Comparison of ENCODE assay signal across 20 cellular contexts in the genomic region with DNA sequence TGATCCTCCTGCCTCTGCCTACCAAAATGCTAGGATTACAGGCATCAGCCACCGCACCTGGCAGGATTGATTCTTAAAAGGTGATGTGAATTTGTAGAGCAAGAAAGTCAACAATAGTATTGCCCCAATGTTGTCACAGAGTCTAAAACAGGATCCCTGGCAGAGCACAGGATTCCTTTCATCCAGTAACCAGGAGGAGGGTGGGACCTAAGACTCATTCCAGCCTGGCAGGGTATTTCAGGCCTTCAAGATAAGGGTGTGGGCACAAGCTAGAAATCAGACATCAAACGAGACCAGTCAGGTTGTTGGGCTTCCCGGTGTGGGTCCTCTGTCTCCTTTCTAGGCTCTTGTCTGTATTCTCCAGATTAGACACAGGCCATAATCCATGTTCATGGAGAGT.
DNase-seq lines count a peak whose midpoint lies in the region; ATAC-seq and TF ChIP-seq lines count a peak whose summit lies in the region.
"Had no signal": no experiment of that assay in that cellular context is flagged by ENCODE, and none has a peak within 500 bp of the region (broad histone marks: within the 10 kb centered on the region; RNA-seq: fewer than 3 reads in every experiment).

No MANE protein-coding gene starts in this region.

- no peaks in the 10 kb centered on the region for H3K36me3 ChIP-seq in heart left ventricle
- no peaks in the 10 kb centered on the region for H3K36me3 ChIP-seq in left ventricle myocardium inferior
- no peaks in the 10 kb centered on the region for H3K36me3 ChIP-seq in body of pancreas (replicated peaks in 1 of 2; ENCODE audit: insufficient read depth in 1 of 2, low read depth in 2 of 2)
- no peaks in the 10 kb centered on the region for H3K36me3 ChIP-seq in mucosa of descending colon (ENCODE audit: low read depth)
- H3K36me3 ChIP-seq: BLaER1 treated with 17β-estradiol and CSF1 and Interleukin-3, amounts not matched to agents 10 nM and 100 nM had no signal

- intact Hi-C loops in Right ventricle myocardium inferior (cut with DNase I): no loop called here
- intact Hi-C loops in left cardiac atrium (cut with DNase I): no loop called here
- intact Hi-C loops in heart left ventricle (cut with DNase I): no loop called here
- intact Hi-C loops in left ventricle myocardium inferior (cut with micrococcal nuclease): no loop called here
- intact Hi-C loops in body of pancreas (cut with DNase I): no loop called here
- intact Hi-C loops in mucosa of descending colon (cut with DNase I, micrococcal nuclease): no loop called here

- WGBS in heart left ventricle, 4 donors: 53 to 69% (median 58%) methylated on average over 3 of the region's 3 CpGs
- WGBS in body of pancreas, 2 donors: 33 to 39% methylated on average over 3 of the region's 3 CpGs

- in situ Hi-C loops in G401 (cut with HindIII; ENCODE audit: low sequenced_read_pairs): no loop called here

- TF ChIP-seq POLR2A in heart left ventricle (IDR thresholded peaks at IDR 0.05) (no peak), body of pancreas (IDR thresholded peaks at IDR 0.05) (no peak), GM18505 (IDR thresholded peaks at IDR 0.05; ENCODE audit: borderline replicate concordance, extremely low read depth, insufficient read depth, insufficient read length) (no peak)

- DNase-seq in Right ventricle myocardium inferior (ENCODE audit: missing footprints) (no peak), left cardiac atrium (no peak), heart left ventricle (no peak), left ventricle myocardium inferior (no peak), body of pancreas (peak in 3 of 4 donors; percentile 22 to 38 (median 30)), mucosa of descending colon (peak in 1 of 3 donors; percentile 10), G401 (ENCODE audit: low spot score) (no peak)
- DNase-seq: AML-193; Caco-2; Calu3; CD4-positive, alpha-beta T cell; CD8-positive, alpha-beta T cell; DMS79 treated with DMSO at 0.1 percent for 48 hours; GDM1 had no signal

- H3K4me3 ChIP-seq in heart left ventricle (no peak overlapping the region), left ventricle myocardium inferior (no peak overlapping the region), body of pancreas (no peak overlapping the region), mucosa of descending colon (no peak overlapping the region)
- H3K4me3 ChIP-seq: A549; BLaER1 treated with 17β-estradiol and CSF1 and Interleukin-3, amounts not matched to agents 10 nM and 100 nM; GM12878 had no signal

- H3K4me1 ChIP-seq in heart left ventricle (peaks cover 0 to 9% (median 0%) of the 10 kb centered on the region in 12 donors), left ventricle myocardium inferior (peaks cover 5% of the 10 kb centered on the region), body of pancreas (peaks cover 11% of the 10 kb centered on the region), mucosa of descending colon (ENCODE audit: low read depth) (no peaks in the 10 kb centered on the region)
- H3K4me1 ChIP-seq: A549; BLaER1 treated with 17β-estradiol and CSF1 and Interleukin-3, amounts not matched to agents 10 nM and 100 nM; Caco-2 had no signal

- ATAC-seq in Right ventricle myocardium inferior (peak; percentile 48), left cardiac atrium (no peak), heart left ventricle (peak in 3 of 4 donors; percentile 50 to 79 (median 70)), body of pancreas (peak; percentile 60), mucosa of descending colon (peak; percentile 51), GM18505 (IDR thresholded peaks at IDR 0.05; ENCODE audit: unreplicated experiment) (no peak)
- ATAC-seq: A549; CD8-positive, alpha-beta T cell; GM12878 had no signal

- TF ChIP-seq CTCF in heart left ventricle (IDR thresholded peaks at IDR 0.05): no peak
- TF ChIP-seq CTCF in left ventricle myocardium inferior (IDR thresholded peaks at IDR 0.05; ENCODE audit: borderline replicate concordance): no peak
- no peak for TF ChIP-seq CTCF in body of pancreas (IDR thresholded peaks at IDR 0.05)
- no peak for TF ChIP-seq CTCF in mucosa of descending colon (IDR thresholded peaks at IDR 0.05)

- H3K27ac ChIP-seq in heart left ventricle: no peak overlapping the region
- no peak overlapping the region for H3K27ac ChIP-seq in left ventricle myocardium inferior (replicated peaks)
- peak overlapping the region in 2 of 4 donors; percentile 17 to 19 for H3K27ac ChIP-seq in body of pancreas
- H3K27ac ChIP-seq: 22Rv1; A549; BLaER1 treated with 17β-estradiol and CSF1 and Interleukin-3, amounts not matched to agents 10 nM and 100 nM; C4-2B had no signal

- H3K27me3 ChIP-seq in heart left ventricle (no peaks in the 10 kb centered on the region), left ventricle myocardium inferior (ENCODE audit: low read depth) (no peaks in the 10 kb centered on the region), body of pancreas (no peaks in the 10 kb centered on the region)
- H3K27me3 ChIP-seq: BLaER1 treated with 17β-estradiol and CSF1 and Interleukin-3, amounts not matched to agents 10 nM and 100 nM had no signal

- no peaks in the 10 kb centered on the region for H3K9me3 ChIP-seq in heart left ventricle
- H3K9me3 ChIP-seq in left ventricle myocardium inferior (replicated peaks): no peaks in the 10 kb centered on the region
- H3K9me3 ChIP-seq in body of pancreas: no peaks in the 10 kb centered on the region
- H3K9me3 ChIP-seq in mucosa of descending colon: no peaks in the 10 kb centered on the region
- H3K9me3 ChIP-seq: A549; BLaER1 treated with 17β-estradiol and CSF1 and Interleukin-3, amounts not matched to agents 10 nM and 100 nM; Caco-2 had no signal

Comparison
In these comparisons a context has a peak if more than half of its experiments do, and no peak if none do; other contexts are left out.
1. ATAC-seq: peak in Right ventricle myocardium inferior (single experiment), heart left ventricle (3 of 4), body of pancreas (single experiment) and mucosa of descending colon (single experiment); none in left cardiac atrium (0 of 2) and GM18505 (single experiment).
2. DNase-seq: peak in body of pancreas (3 of 4); none in Right ventricle myocardium inferior (single experiment), left cardiac atrium (single experiment), heart left ventricle (0 of 5), left ventricle myocardium inferior (single experiment) and G401 (single experiment).